In genomic region chr11:86952221-86952875, GRCh38 we compare ENCODE assay signal across 2 cellular contexts.
TF ChIP-seq lines count a peak whose summit lies in the region.

No MANE protein-coding gene starts in this region.

TF ChIP-seq in IMR-90, 13 proteins besides CTCF, POLR2A, EP300 and RAD21:
- TF ChIP-seq NFE2L2 (IDR thresholded peaks at IDR 0.05; ENCODE audit: low read depth, low read length) (no peak), CEBPB (IDR thresholded peaks at IDR 0.05; ENCODE audit: low read depth, low read length) (peak; percentile 54; the same call in 1 of the 2 replicates), FOS (IDR thresholded peaks at IDR 0.05; ENCODE audit: low read depth, low read length) (no peak)

TF ChIP-seq in HEK293T, 16 proteins besides CTCF, POLR2A, EP300 and RAD21:
- TF ChIP-seq HDGF (IDR thresholded peaks at IDR 0.05; ENCODE audit: borderline replicate concordance), result no peak
- TF ChIP-seq CTBP1 (IDR thresholded peaks at IDR 0.05; ENCODE audit: borderline replicate concordance), result no peak
- TF ChIP-seq, protein P1, sequence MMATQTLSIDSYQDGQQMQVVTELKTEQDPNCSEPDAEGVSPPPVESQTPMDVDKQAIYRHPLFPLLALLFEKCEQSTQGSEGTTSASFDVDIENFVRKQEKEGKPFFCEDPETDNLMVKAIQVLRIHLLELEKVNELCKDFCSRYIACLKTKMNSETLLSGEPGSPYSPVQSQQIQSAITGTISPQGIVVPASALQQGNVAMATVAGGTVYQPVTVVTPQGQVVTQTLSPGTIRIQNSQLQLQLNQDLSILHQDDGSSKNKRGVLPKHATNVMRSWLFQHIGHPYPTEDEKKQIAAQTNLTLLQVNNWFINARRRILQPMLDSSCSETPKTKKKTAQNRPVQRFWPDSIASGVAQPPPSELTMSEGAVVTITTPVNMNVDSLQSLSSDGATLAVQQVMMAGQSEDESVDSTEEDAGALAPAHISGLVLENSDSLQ (IDR thresholded peaks at IDR 0.05), result no peak
- no peak for TF ChIP-seq ARNT (IDR thresholded peaks at IDR 0.05)
- TF ChIP-seq SUZ12 (IDR thresholded peaks at IDR 0.05), result no peak
- no peak for TF ChIP-seq FOXK2 (IDR thresholded peaks at IDR 0.05)
- TF ChIP-seq L3MBTL2 (conservative IDR thresholded peaks at IDR 0.05), result no peak
